ENCODE assay signal across 8 cellular contexts in genomic region chr3:71652786-71653419, GRCh38.
DNase-seq lines count a peak whose midpoint lies in the region; ATAC-seq, FAIRE-seq and TF ChIP-seq lines count a peak whose summit lies in the region.

No MANE protein-coding gene starts in this region.

- no peak for TF ChIP-seq POLR2A in stomach (IDR thresholded peaks at IDR 0.05)

- WGBS in stomach, 5 donors: 24 to 29% (median 27%) methylated on average over 14 of the region's 14 CpGs

- H2AFZ ChIP-seq in OCI-LY1 (ENCODE audit: low read length): no peak overlapping the region

- no peak overlapping the region for H3K27ac Mint-ChIP-seq in T-helper 2 cell treated with Interferon-gamma antibody and Interleukin-4, amounts not matched to agents 5 μg/mL and 100 μg/mL, for 36 hours

- peak; percentile 53 for DNase-seq in Daoy (ENCODE audit: low read depth)
- DNase-seq in HPDE6-E6E7 (ENCODE audit: extremely low spot score): peak; percentile 2
- peak; percentile 58 for DNase-seq in bronchial epithelial cell (ENCODE audit: low read depth)
- peak; percentile 59 for DNase-seq in kidney tubule cell (ENCODE audit: low spot score)
- peak; percentile 65 for DNase-seq in stomach
- no peak for DNase-seq in T-helper 2 cell treated with Interferon-gamma antibody and Interleukin-4, amounts not matched to agents 5 μg/mL and 100 μg/mL, for 36 hours (ENCODE audit: low spot score)

- no peaks in the 10 kb centered on the region for H3F3A ChIP-seq in OCI-LY1 (ENCODE audit: insufficient read depth, low read length)

- H3K9me3 ChIP-seq in OCI-LY1 (ENCODE audit: low read length) (no peaks in the 10 kb centered on the region), stomach (no peaks in the 10 kb centered on the region)

- TF ChIP-seq CTCF in OCI-LY1 (IDR thresholded peaks at IDR 0.05; ENCODE audit: low read length) (peak; percentile 75), bronchial epithelial cell (IDR thresholded peaks at IDR 0.05; ENCODE audit: insufficient read depth, low read length, severe bottlenecking) (peak; percentile 33), stomach (IDR thresholded peaks at IDR 0.05) (peak in 5 of 7 experiments; percentile 8 to 59 (median 36))

- no peaks in the 10 kb centered on the region for H3K9me3 Mint-ChIP-seq in T-helper 2 cell treated with Interferon-gamma antibody and Interleukin-4, amounts not matched to agents 5 μg/mL and 100 μg/mL, for 36 hours

- no peak overlapping the region for H3K27ac ChIP-seq in OCI-LY1 (ENCODE audit: low read depth, low read length, poor library complexity, severe bottlenecking)
- peak overlapping the region in 2 of 5 donors; percentile 15 to 35 for H3K27ac ChIP-seq in stomach

- no peak overlapping the region for H3K4me3 Mint-ChIP-seq in T-helper 2 cell treated with Interferon-gamma antibody and Interleukin-4, amounts not matched to agents 5 μg/mL and 100 μg/mL, for 36 hours

- H3K27me3 Mint-ChIP-seq in T-helper 2 cell treated with Interferon-gamma antibody and Interleukin-4, amounts not matched to agents 5 μg/mL and 100 μg/mL, for 36 hours (ENCODE audit: low read depth): no peaks in the 10 kb centered on the region

- intact Hi-C loops in stomach (cut with DNase I; ENCODE audit: low total_unique reads): no loop called here

- no peaks in the 10 kb centered on the region for H3K79me2 ChIP-seq in OCI-LY1 (ENCODE audit: insufficient read depth, low read length)

- peaks cover 3% of the 10 kb centered on the region for H3K4me1 Mint-ChIP-seq in T-helper 2 cell treated with Interferon-gamma antibody and Interleukin-4, amounts not matched to agents 5 μg/mL and 100 μg/mL, for 36 hours (ENCODE audit: low read depth)

- H3K36me3 ChIP-seq in OCI-LY1 (ENCODE audit: insufficient read depth, low read length): no peaks in the 10 kb centered on the region
- H3K36me3 ChIP-seq in bronchial epithelial cell (ENCODE audit: control insufficient read depth, insufficient read depth, low read length): no peaks in the 10 kb centered on the region
- H3K36me3 ChIP-seq in stomach: no peaks in the 10 kb centered on the region

- H3K27me3 ChIP-seq in OCI-LY1 (ENCODE audit: insufficient read depth, low read length): 0 out of 2 replicates have a peak, but pooled peaks cover 2% of the 10 kb centered on the region
- H3K27me3 ChIP-seq in bronchial epithelial cell (ENCODE audit: control insufficient read depth, insufficient read depth, low read length): no peaks in the 10 kb centered on the region
- no peaks in the 10 kb centered on the region for H3K27me3 ChIP-seq in stomach

- H3K4me2 ChIP-seq in OCI-LY1 (ENCODE audit: low read length): peak overlapping the region; percentile 25; the same call in 1 of the 2 replicates

- H3K9ac ChIP-seq in OCI-LY1 (ENCODE audit: low read length): no peak overlapping the region

- H3K4me1 ChIP-seq in OCI-LY1 (ENCODE audit: insufficient read depth, low read length, severe bottlenecking) (peaks cover 3% of the 10 kb centered on the region), stomach (peaks cover 10 to 32% (median 18%) of the 10 kb centered on the region in 4 donors)

- no peak overlapping the region for H3K4me3 ChIP-seq in OCI-LY1 (ENCODE audit: low read depth, low read length, poor library complexity, severe bottlenecking)
- no peak overlapping the region for H3K4me3 ChIP-seq in bronchial epithelial cell (ENCODE audit: low read depth, low read length)
- peak overlapping the region in 2 of 4 donors; percentile 9 to 20 for H3K4me3 ChIP-seq in stomach

- no peaks in the 10 kb centered on the region for H3K36me3 Mint-ChIP-seq in T-helper 2 cell treated with Interferon-gamma antibody and Interleukin-4, amounts not matched to agents 5 μg/mL and 100 μg/mL, for 36 hours (ENCODE audit: low read depth)

- FAIRE-seq in bronchial epithelial cell (lab: Jason Lieb, UNC): no peak

- ATAC-seq in HG02981 (IDR thresholded peaks at IDR 0.05; ENCODE audit: unreplicated experiment): no peak

- no peak for TF ChIP-seq EP300 in stomach (IDR thresholded peaks at IDR 0.05)

- no peaks in the 10 kb centered on the region for H4K20me1 ChIP-seq in OCI-LY1 (ENCODE audit: insufficient read depth, low read length)

- no peaks in the 10 kb centered on the region for H3K9me2 ChIP-seq in OCI-LY1 (ENCODE audit: low read depth, low read length)
